In the genomic region with DNA sequence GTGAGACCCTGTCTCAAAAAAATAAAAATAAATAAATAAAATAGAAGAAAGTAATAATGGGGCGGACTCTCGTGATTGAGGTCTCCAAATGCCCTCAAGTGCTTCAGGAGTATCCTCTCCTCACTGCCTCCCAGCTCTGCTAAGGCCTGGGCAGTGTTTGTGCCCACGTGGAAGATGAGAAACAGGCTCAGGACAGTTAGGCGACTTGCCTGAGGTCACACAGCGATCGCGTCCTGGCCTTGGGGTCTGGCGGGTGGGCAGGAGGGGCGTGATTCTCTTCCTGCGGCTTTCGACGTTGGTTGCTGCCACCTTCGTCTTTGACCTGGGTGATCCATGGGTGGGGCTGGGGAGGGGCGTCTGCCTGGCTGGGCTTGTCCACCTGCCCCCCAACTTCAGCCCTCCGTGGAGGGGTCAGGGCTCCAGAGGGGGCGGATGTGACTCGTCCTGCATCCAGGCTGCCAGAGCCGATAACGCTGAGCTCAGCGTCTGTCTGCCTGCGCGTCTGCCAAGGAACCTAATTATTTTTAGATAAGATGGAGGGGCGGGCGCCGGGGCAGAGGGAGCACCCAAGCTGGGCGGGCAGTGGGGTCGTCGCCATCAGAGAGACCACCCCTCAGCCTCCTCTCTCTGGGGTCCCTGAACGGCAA, we compare ENCODE assay signal across 19 cellular contexts. TPM values are rescaled to one million over a fixed set of nuclear protein-coding genes. Genes with fewer than 3 reads are reported as not detected.
DNase-seq lines count a peak whose midpoint lies in the region; ATAC-seq, FAIRE-seq and TF ChIP-seq lines count a peak whose summit lies in the region.
"Had no signal": no experiment of that assay in that cellular context is flagged by ENCODE, and none has a peak within 500 bp of the region (broad histone marks: within the 10 kb centered on the region; RNA-seq: fewer than 3 reads in every experiment).

No MANE protein-coding gene starts in this region.

- FAIRE-seq in endothelial cell of umbilical vein (lab: Jason Lieb, UNC) = peak; percentile 21
- FAIRE-seq: endometrium had no signal

- H3K4me2 ChIP-seq in endothelial cell of umbilical vein (ENCODE audit: insufficient read depth, low read length) = peak overlapping the region; percentile 38

- intact Hi-C loops in endothelial cell of umbilical vein (cut with micrococcal nuclease) (no loop called here), left lung (cut with DNase I) (loop anchor here in 1 of 2 donors (10.0 kb wide), 1 partner anchor 79 kb away; no protein-coding TSS in a partner anchor), tibial artery (cut with DNase I; ENCODE audit: low total_unique reads) (no loop called here)

- H3K27ac Mint-ChIP-seq in chondrocyte (ENCODE audit: unreplicated experiment) = no peak overlapping the region
- H3K27ac Mint-ChIP-seq: naive thymus-derived CD8-positive, alpha-beta T cell had no signal

- H3K27ac ChIP-seq in endothelial cell of umbilical vein (ENCODE audit: insufficient read depth, low read depth, low read length) (peak overlapping the region; percentile 63), left lung (peak overlapping the region; percentile 18 to 33), tibial artery (peak overlapping the region; percentile 58 to 61)
- H3K27ac ChIP-seq: VCaP had no signal

- TF ChIP-seq POLR2A in endothelial cell of umbilical vein (IDR thresholded peaks at IDR 0.05; ENCODE audit: low read depth, low read length) = no peak

- H3K4me1 ChIP-seq in endothelial cell of umbilical vein (ENCODE audit: control insufficient read depth, extremely low read depth, insufficient read depth, low read length) (peaks cover 14% of the 10 kb centered on the region), left lung (peaks cover 8 to 25% of the 10 kb centered on the region in 2 donors), tibial artery (peaks cover 5 to 54% (median 29%) of the 10 kb centered on the region in 4 donors)

- no peak for TF ChIP-seq RAD21 in Ishikawa (IDR thresholded peaks at IDR 0.05; ENCODE audit: low read depth)

- no peaks in the 10 kb centered on the region for H3K27me3 Mint-ChIP-seq in chondrocyte (ENCODE audit: low read depth)
- H3K27me3 Mint-ChIP-seq: naive thymus-derived CD8-positive, alpha-beta T cell had no signal

- no peaks in the 10 kb centered on the region for H3K9me1 ChIP-seq in endothelial cell of umbilical vein (replicated peaks; ENCODE audit: control insufficient read depth, extremely low read depth, insufficient read depth, low read length)

- no peaks in the 10 kb centered on the region for H3K9me3 Mint-ChIP-seq in chondrocyte (ENCODE audit: low read depth)
- H3K9me3 Mint-ChIP-seq: naive thymus-derived CD8-positive, alpha-beta T cell had no signal

- H3K36me3 Mint-ChIP-seq in chondrocyte (ENCODE audit: low read depth) = peaks cover 6% of the 10 kb centered on the region

- no peak overlapping the region for H3K9ac ChIP-seq in endothelial cell of umbilical vein (replicated peaks; ENCODE audit: extremely low read depth, insufficient read depth, low read length)

- H3K4me1 Mint-ChIP-seq in chondrocyte (ENCODE audit: low read depth) = peaks cover 12% of the 10 kb centered on the region

- no peaks in the 10 kb centered on the region for H4K20me1 ChIP-seq in endothelial cell of umbilical vein (replicated peaks; ENCODE audit: control insufficient read depth, extremely low read depth, insufficient read depth, low read length)

- DNase-seq in endothelial cell of umbilical vein (ENCODE audit: low read depth, low spot score) = peak; percentile 45
- no peak for DNase-seq in left lung
- DNase-seq in tibial artery = no peak
- no peak for DNase-seq in GM20000 (ENCODE audit: low spot score)
- no peak for DNase-seq in chondrocyte (ENCODE audit: low spot score)
- DNase-seq: AML-193; kidney glomerular epithelial cell; naive thymus-derived CD8-positive, alpha-beta T cell; NCI-H187; NCI-H526; SW 1271 had no signal

- peaks cover 34% of the 10 kb centered on the region for H3K79me2 ChIP-seq in endothelial cell of umbilical vein (ENCODE audit: control insufficient read depth, insufficient read depth, low read length)

- H3K27me3 ChIP-seq in endothelial cell of umbilical vein (ENCODE audit: control insufficient read depth in 2 of 2, insufficient read depth in 2 of 2, low read length in 2 of 2) (no peaks in the 10 kb centered on the region), left lung (no peaks in the 10 kb centered on the region), tibial artery (no peaks in the 10 kb centered on the region)
- H3K27me3 ChIP-seq: tibial nerve had no signal

- CTCF ChIA-PET in endothelial cell of umbilical vein (lab: Charles Lee) = interaction anchor here (0.6 to 1.8 kb wide), 4 partner anchors 11 to 62 kb away, joined by 3 to 5 read pairs (median 4); no protein-coding TSS in a partner anchor

- TF ChIP-seq CTCF in endothelial cell of umbilical vein (IDR thresholded peaks at IDR 0.05; ENCODE audit: extremely low read depth in 1 of 2, insufficient read depth in 1 of 2, low read depth in 1 of 2, low read length in 2 of 2) (no peak), left lung (IDR thresholded peaks at IDR 0.05) (no peak), tibial artery (IDR thresholded peaks at IDR 0.05) (no peak), GM20000 (IDR thresholded peaks at IDR 0.05; ENCODE audit: extremely low read depth, missing control alignments) (no peak), chondrocyte (IDR thresholded peaks at IDR 0.05) (no peak)

- H3K36me3 ChIP-seq in endothelial cell of umbilical vein (ENCODE audit: control insufficient read depth in 2 of 2, extremely low read depth in 1 of 2, insufficient read depth in 2 of 2, low read length in 2 of 2) (peaks cover 0 to 3% of the 10 kb centered on the region in 2 experiments), left lung (peaks cover 0 to 40% of the 10 kb centered on the region in 2 donors), tibial artery (peaks cover 7 to 38% (median 22%) of the 10 kb centered on the region in 3 donors)

- TF ChIP-seq EP300 in Ishikawa (IDR thresholded peaks at IDR 0.05; ENCODE audit: borderline replicate concordance) = no peak

- no peaks in the 10 kb centered on the region for H3K9me3 ChIP-seq in endothelial cell of umbilical vein (replicated peaks; ENCODE audit: control insufficient read depth, insufficient read depth, low read length)
- no peaks in the 10 kb centered on the region for H3K9me3 ChIP-seq in left lung
- H3K9me3 ChIP-seq in tibial artery = no peaks in the 10 kb centered on the region
- H3K9me3 ChIP-seq: tibial nerve had no signal

- no peak overlapping the region for H2AFZ ChIP-seq in endothelial cell of umbilical vein (ENCODE audit: low read depth, low read length)

- dilution Hi-C loops in endothelial cell of umbilical vein (cut with MboI; ENCODE audit: extremely low pct_ligation_motif_present, low sequenced_read_pairs) = no loop called here

- POLR2A ChIA-PET in endothelial cell of umbilical vein (lab: Charles Lee) = no interaction called here

- no TSS peak for BruUV-seq in endothelial cell of umbilical vein (replicated peaks; lab: Mats Ljungman, UMichigan)

- H3K4me3 Mint-ChIP-seq in chondrocyte (ENCODE audit: unreplicated experiment) = no peak overlapping the region
- H3K4me3 Mint-ChIP-seq: naive thymus-derived CD8-positive, alpha-beta T cell had no signal

- ATAC-seq in left lung (peak; percentile 13), HG02642 (IDR thresholded peaks at IDR 0.05; ENCODE audit: poor library complexity, unreplicated experiment) (no peak), GM21737 (IDR thresholded peaks at IDR 0.05; ENCODE audit: unreplicated experiment) (no peak)
- ATAC-seq: naive thymus-derived CD8-positive, alpha-beta T cell had no signal

- H3K4me3 ChIP-seq in endothelial cell of umbilical vein (replicated peaks in 1 of 3; ENCODE audit: insufficient read depth in 1 of 3, low read depth in 1 of 3, low read length in 3 of 3) (no peak overlapping the region), left lung (no peak overlapping the region), tibial artery (no peak overlapping the region)
- H3K4me3 ChIP-seq: tibial nerve had no signal

TF ChIP-seq in Ishikawa, 13 proteins besides CTCF, POLR2A, EP300 and RAD21 (continues in another document):
- TF ChIP-seq FOXM1 (IDR thresholded peaks at IDR 0.05; ENCODE audit: borderline replicate concordance, low read depth) (no peak), YY1 (IDR thresholded peaks at IDR 0.05; ENCODE audit: low read depth) (no peak)

TF ChIP-seq in endothelial cell of umbilical vein, 7 proteins besides CTCF, POLR2A, EP300 and RAD21 (continues in another document):
- peak; percentile 14 for TF ChIP-seq GATA2 (IDR thresholded peaks at IDR 0.05; ENCODE audit: insufficient read depth, insufficient read length, low read depth, low read length)

RNA-seq across cellular contexts. Expression of gene NFIC, which starts 56.9 kb away (rescaled TPM):
- total RNA-seq in endothelial cell of umbilical vein (131 and 133 TPM in 2 replicates), left lung (100 to 1,000 TPM; 138 to 163 TPM), chondrocyte (81.5 to 85.5 TPM (median 83.4 TPM) in 3 replicates)
- 8.5 and 11.4 TPM in 2 replicates for polyA plus RNA-seq in endothelial cell of umbilical vein
- 12.8 and 14.1 TPM in 2 replicates for polyA plus RNA-seq in endothelial cell of umbilical vein (2011; cell fraction: cytosol; rRNA removed)
- polyA plus RNA-seq in endothelial cell of umbilical vein (2011; cell fraction: nucleus; rRNA removed) = 21.9 and 24.5 TPM in 2 replicates
- 41.1 and 45.2 TPM in 2 replicates for polyA plus RNA-seq in endothelial cell of umbilical vein (2012)
- 16.4 and 18.3 TPM in 2 replicates for polyA minus RNA-seq in endothelial cell of umbilical vein
- polyA minus RNA-seq in endothelial cell of umbilical vein (2011; cell fraction: cytosol; rRNA and poly(A)+ RNA removed) = 35.0 TPM
- polyA minus RNA-seq in endothelial cell of umbilical vein (2011; cell fraction: nucleus; rRNA and poly(A)+ RNA removed) = 14.8 and 32.1 TPM in 2 replicates

RNA-seq across cellular contexts. Expression of gene SMIM24, which starts 57.0 kb away (rescaled TPM):
- not detected in 2 replicates for total RNA-seq in endothelial cell of umbilical vein
- polyA plus RNA-seq in endothelial cell of umbilical vein = not detected in 2 replicates
- polyA plus RNA-seq in endothelial cell of umbilical vein (2011; cell fraction: cytosol; rRNA removed) = not detected in 2 replicates
- polyA plus RNA-seq in endothelial cell of umbilical vein (2011; cell fraction: nucleus; rRNA removed) = 0.21 TPM in 1 of 2 replicates, not detected in the other
- polyA plus RNA-seq in endothelial cell of umbilical vein (2012) = not detected in 2 replicates
- polyA minus RNA-seq in endothelial cell of umbilical vein = 1.2 TPM in 1 of 2 replicates, not detected in the other
- not detected for polyA minus RNA-seq in endothelial cell of umbilical vein (2011; cell fraction: cytosol; rRNA and poly(A)+ RNA removed)
- not detected in 2 replicates for polyA minus RNA-seq in endothelial cell of umbilical vein (2011; cell fraction: nucleus; rRNA and poly(A)+ RNA removed)
- total RNA-seq in left lung = not detected
- not detected in 3 replicates for total RNA-seq in chondrocyte
- total RNA-seq: MCF 10A; naive thymus-derived CD8-positive, alpha-beta T cell; tibial nerve had no signal

RNA-seq across cellular contexts. Expression of gene SMIM44, which starts 59.9 kb away (rescaled TPM):
- total RNA-seq in endothelial cell of umbilical vein (not detected in 2 replicates), left lung (not detected), chondrocyte (not detected in 3 replicates)
- polyA plus RNA-seq in endothelial cell of umbilical vein = not detected in 2 replicates
- polyA plus RNA-seq in endothelial cell of umbilical vein (2011; cell fraction: cytosol; rRNA removed) = not detected in 2 replicates
- not detected in 2 replicates for polyA plus RNA-seq in endothelial cell of umbilical vein (2011; cell fraction: nucleus; rRNA removed)
- not detected in 2 replicates for polyA plus RNA-seq in endothelial cell of umbilical vein (2012)
- not detected in 2 replicates for polyA minus RNA-seq in endothelial cell of umbilical vein
- not detected for polyA minus RNA-seq in endothelial cell of umbilical vein (2011; cell fraction: cytosol; rRNA and poly(A)+ RNA removed)
- polyA minus RNA-seq in endothelial cell of umbilical vein (2011; cell fraction: nucleus; rRNA and poly(A)+ RNA removed) = not detected in 2 replicates
- total RNA-seq: MCF 10A; naive thymus-derived CD8-positive, alpha-beta T cell; renal cortical epithelial cell; tibial nerve had no signal
- polyA plus RNA-seq: naive thymus-derived CD8-positive, alpha-beta T cell had no signal
